Comparison of ENCODE assay signal across 25 cellular contexts in the genomic region with DNA sequence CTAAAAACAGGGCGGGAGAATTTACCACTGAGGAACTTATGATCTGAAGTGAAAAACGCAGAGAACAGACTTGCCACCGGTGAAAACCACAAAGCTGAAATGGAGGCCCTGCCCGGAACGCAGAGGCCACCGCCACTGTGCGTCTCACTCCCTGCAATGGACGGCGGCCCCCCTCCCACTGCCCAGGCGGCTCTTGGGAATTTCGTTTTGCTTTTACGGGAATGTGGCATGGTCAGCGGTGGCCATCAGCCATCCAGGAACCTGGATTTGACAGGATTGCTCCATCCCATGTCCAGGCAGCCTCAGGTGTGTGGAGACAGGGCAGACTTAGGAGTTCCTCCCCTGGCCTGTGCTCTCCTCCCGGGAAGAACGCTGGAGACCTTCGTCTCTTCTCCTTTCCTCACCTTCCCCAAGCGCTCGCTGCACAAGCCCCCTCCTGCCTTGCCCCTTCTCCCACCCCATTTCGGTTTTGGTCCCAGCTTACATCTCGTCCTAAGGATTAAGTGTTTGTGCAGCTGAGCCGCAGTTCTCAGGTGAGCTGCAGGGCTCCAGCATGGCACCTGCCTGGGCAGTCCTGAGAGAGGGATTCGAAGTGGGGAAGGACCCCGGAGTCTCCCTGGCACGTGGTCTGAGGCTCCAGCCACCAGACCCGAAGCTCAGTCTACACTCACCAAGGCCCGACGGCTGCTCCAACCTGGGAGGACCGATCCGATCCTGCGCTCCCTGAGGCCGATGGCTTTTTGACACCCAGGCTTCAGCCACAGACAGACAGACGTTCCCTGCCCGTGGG. TPM values are rescaled to one million over a fixed set of nuclear protein-coding genes. Genes with fewer than 3 reads are reported as not detected.
"Had no signal": no experiment of that assay in that cellular context is flagged by ENCODE, and none has a peak within 500 bp of the region (broad histone marks: within the 10 kb centered on the region; RNA-seq: fewer than 3 reads in every experiment).

No MANE protein-coding gene starts in this region.

- H3K36me3 Mint-ChIP-seq: natural killer cell; stimulated activated effector memory CD8-positive, alpha-beta T cell treated with anti-CD3 and anti-CD28 coated beads, Interleukin-12 subunit alpha, Interleukin-12 subunit beta, amount 100 ng/mL, for 72 hours had no signal

- H3K79me2 ChIP-seq: hepatocyte had no signal

- H3K9ac ChIP-seq: neural progenitor cell had no signal

- H3K27ac Mint-ChIP-seq: memory B cell; natural killer cell; neural progenitor cell; stimulated activated effector memory CD8-positive, alpha-beta T cell treated with anti-CD3 and anti-CD28 coated beads, Interleukin-12 subunit alpha, Interleukin-12 subunit beta, amount 100 ng/mL, for 72 hours had no signal

- H3K4me2 ChIP-seq: hepatocyte, neural progenitor cell had no signal

- H3K9me3 ChIP-seq: heart left ventricle, lower lobe of right lung, psoas muscle, thoracic aorta, upper lobe of left lung, uterus had no signal

- H3K4me3 Mint-ChIP-seq: endodermal cell; memory B cell; natural killer cell; neural progenitor cell; stimulated activated effector memory CD8-positive, alpha-beta T cell treated with anti-CD3 and anti-CD28 coated beads, Interleukin-12 subunit alpha, Interleukin-12 subunit beta, amount 100 ng/mL, for 72 hours had no signal

- H3K27ac ChIP-seq: epithelial cell of prostate, foreskin keratinocyte, gastroesophageal sphincter, heart left ventricle, hepatocyte, lower lobe of right lung, neural progenitor cell, psoas muscle, sigmoid colon, thoracic aorta, tibial nerve, upper lobe of left lung, uterus had no signal

- H2AFZ ChIP-seq: hepatocyte, neural progenitor cell had no signal

- H3K4me1 ChIP-seq: gastroesophageal sphincter, lower lobe of right lung, psoas muscle, sigmoid colon, uterus had no signal

- H3K4me3 ChIP-seq: gastroesophageal sphincter, heart left ventricle, hepatocyte, lower lobe of right lung, neural progenitor cell, psoas muscle, sigmoid colon, thoracic aorta, tibial nerve, upper lobe of left lung, uterus had no signal

- DNase-seq: effector CD8-positive, alpha-beta T cell; endodermal cell; foreskin keratinocyte; heart left ventricle; left colon; left ventricle myocardium superior; lower lobe of right lung; natural killer cell; psoas muscle; sigmoid colon; stimulated activated CD4-positive, alpha-beta T cell treated with anti-CD3 and anti-CD28 coated beads, Interleukin-2, amount 100 ng/mL, for 24 hours; stimulated activated CD4-positive, alpha-beta T cell treated with anti-CD3 and anti-CD28 coated beads, Interleukin-4, amount 100 ng/mL, for 24 hours; stimulated activated naive CD4-positive, alpha-beta T cell treated with Interleukin-2 at 50 U/mL for 16 hours; uterus had no signal

- H3K27me3 ChIP-seq: heart left ventricle, hepatocyte, neural progenitor cell, upper lobe of left lung, uterus had no signal

- ATAC-seq: esophagus mucosa; gastroesophageal sphincter; heart left ventricle; left colon; left ventricle myocardium superior; lower lobe of right lung; natural killer cell; psoas muscle; right cardiac atrium; stimulated activated effector memory CD8-positive, alpha-beta T cell treated with anti-CD3 and anti-CD28 coated beads, Interleukin-12 subunit alpha, Interleukin-12 subunit beta, amount 100 ng/mL, for 72 hours had no signal

- H3K9me3 Mint-ChIP-seq: endodermal cell; natural killer cell; stimulated activated effector memory CD8-positive, alpha-beta T cell treated with anti-CD3 and anti-CD28 coated beads, Interleukin-12 subunit alpha, Interleukin-12 subunit beta, amount 100 ng/mL, for 72 hours had no signal

- H3K36me3 ChIP-seq: gastroesophageal sphincter, neural progenitor cell, sigmoid colon, thoracic aorta, tibial nerve, uterus had no signal

RNA-seq across cellular contexts. Expression of a gene that starts 49.9 kb away (rescaled TPM):
- total RNA-seq: foreskin keratinocyte had no signal
